10 cellular contexts compared by ENCODE assay signal in the genomic region with DNA sequence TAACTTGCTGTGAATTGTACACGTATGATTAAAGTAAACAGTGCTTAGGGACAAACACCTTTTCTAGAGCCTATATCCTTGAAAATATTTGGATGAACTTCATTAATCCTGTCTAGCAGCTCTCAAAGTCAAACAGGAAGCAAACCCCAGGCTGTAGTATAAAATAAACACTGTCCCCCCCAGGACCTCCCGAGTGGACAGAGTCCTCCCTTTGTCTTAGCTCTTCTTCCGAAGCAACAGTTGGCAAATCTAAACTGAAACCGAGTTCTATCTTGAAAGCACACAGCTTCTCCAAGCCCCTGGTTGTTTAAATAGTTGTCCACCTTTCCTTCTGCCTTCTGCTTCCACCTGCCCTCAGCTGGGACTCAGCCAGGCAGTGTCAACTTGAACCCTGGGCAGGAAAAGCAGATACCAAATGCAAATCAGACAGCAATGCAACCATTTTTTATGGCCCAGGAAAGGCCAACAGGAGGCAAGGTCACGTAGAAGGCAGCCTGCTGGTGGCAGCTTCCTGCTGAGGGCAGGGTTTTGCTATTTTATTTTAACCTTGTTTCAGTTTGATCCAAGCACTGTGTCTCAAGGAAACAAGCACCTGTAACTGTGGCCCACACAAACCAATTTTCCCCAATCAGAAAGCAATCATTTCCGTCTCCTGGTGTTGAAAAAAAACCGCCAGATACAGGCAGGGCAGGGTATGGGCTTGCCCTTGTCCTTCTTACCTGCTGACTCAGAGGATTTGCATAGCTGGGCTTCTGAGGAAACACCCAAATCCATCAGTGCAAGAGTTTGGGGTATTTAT.
DNase-seq lines count a peak whose midpoint lies in the region; ATAC-seq, FAIRE-seq and TF ChIP-seq lines count a peak whose summit lies in the region.
"Had no signal": no experiment of that assay in that cellular context is flagged by ENCODE, and none has a peak within 500 bp of the region (broad histone marks: within the 10 kb centered on the region; RNA-seq: fewer than 3 reads in every experiment).

No MANE protein-coding gene starts in this region.

- peak; percentile 8 for DNase-seq in NCI-H2196 (lab: John Stamatoyannopoulos, UW; ENCODE audit: unreplicated experiment)
- DNase-seq in islet precursor cell = peak; percentile 52
- DNase-seq in H54 (ENCODE audit: insufficient read length, low spot score) = no peak
- DNase-seq in activated CD8-positive, alpha-beta memory T cell treated with anti-CD3 and anti-CD28 coated beads, Interleukin-2, amount 50 U/mL, for 4 hours = no peak
- no peak for DNase-seq in activated CD4-positive, CD25-positive, alpha-beta regulatory T cell treated with anti-CD3 and anti-CD28 coated beads, Interleukin-2, amount 50 U/mL, for 72 hours
- DNase-seq in frontal cortex (ENCODE audit: low spot score in 2 of 2) = no peak
- DNase-seq: effector CD8-positive, alpha-beta T cell; NCI-H1694 treated with DMSO at 0.1 percent for 48 hours had no signal

- FAIRE-seq in H54 (lab: Jason Lieb, UNC) (no peak), frontal cortex (lab: Jason Lieb, UNC) (no peak)

- ATAC-seq in GM18870 (IDR thresholded peaks at IDR 0.05; ENCODE audit: unreplicated experiment) (peak; percentile 83), HG02571 (IDR thresholded peaks at IDR 0.05; ENCODE audit: unreplicated experiment) (peak; percentile 66)

- TF ChIP-seq POLR2A in H54 (IDR thresholded peaks at IDR 0.05; ENCODE audit: low read depth, low read length) = no peak

Comparison
In these comparisons a context has a peak if more than half of its experiments do, and no peak if none do; other contexts are left out.
1. DNase-seq: peak in NCI-H2196 (single experiment) and islet precursor cell (single experiment); none in H54 (single experiment), activated CD8-positive, alpha-beta memory T cell treated with anti-CD3 and anti-CD28 coated beads, Interleukin-2, amount 50 U/mL, for 4 hours (single experiment), activated CD4-positive, CD25-positive, alpha-beta regulatory T cell treated with anti-CD3 and anti-CD28 coated beads, Interleukin-2, amount 50 U/mL, for 72 hours (single experiment) and frontal cortex (0 of 2).